Comparison of ENCODE assay signal across 26 cellular contexts in genomic region chr10:49783645-49784044, GRCh38. TPM values are rescaled to one million over a fixed set of nuclear protein-coding genes. Genes with fewer than 3 reads are reported as not detected.
DNase-seq lines count a peak whose midpoint lies in the region; ATAC-seq and TF ChIP-seq lines count a peak whose summit lies in the region.
"Had no signal": no experiment of that assay in that cellular context is flagged by ENCODE, and none has a peak within 500 bp of the region (broad histone marks: within the 10 kb centered on the region; RNA-seq: fewer than 3 reads in every experiment).

No MANE protein-coding gene starts in this region.

- H3K56ac ChIP-seq in H9 (ENCODE audit: insufficient read length, low read depth, low read length): no peak overlapping the region

- H3K18ac ChIP-seq in H9 (ENCODE audit: insufficient read length, low read depth, low read length): no peak overlapping the region

- no peak overlapping the region for H4K5ac ChIP-seq in H9 (ENCODE audit: insufficient read length, low read depth, low read length)

- H3K27me3 ChIP-seq in H9 (ENCODE audit: insufficient read depth, low read length) (no peaks in the 10 kb centered on the region), liver (ENCODE audit: control insufficient read depth in 4 of 4, insufficient read depth in 4 of 4, low read length in 3 of 4) (no peaks in the 10 kb centered on the region)
- H3K27me3 ChIP-seq: body of pancreas, transverse colon had no signal

- H3K23me2 ChIP-seq in H9 (ENCODE audit: insufficient read length, low read depth, low read length, poor library complexity, severe bottlenecking): no peaks in the 10 kb centered on the region

- H3K23ac ChIP-seq in H9 (ENCODE audit: insufficient read length, low read depth, low read length): no peak overlapping the region

- H3K27ac ChIP-seq in H9 (ENCODE audit: insufficient read length, low read depth, low read length) (no peak overlapping the region), VCaP (no peak overlapping the region), liver (ENCODE audit: low read depth in 1 of 2, low read length in 2 of 2) (no peak overlapping the region), substantia nigra (ENCODE audit: low read depth, low read length, poor library complexity, severe bottlenecking) (no peak overlapping the region)
- H3K27ac ChIP-seq: body of pancreas, GM23248, left ventricle myocardium inferior, transverse colon had no signal

- H3K27me3 Mint-ChIP-seq in H9 (ENCODE audit: low read depth): peaks cover 9% of the 10 kb centered on the region; the same call in 1 of the 2 replicates

- H3K4ac ChIP-seq in H9 (ENCODE audit: low read depth, low read length): no peak overlapping the region

- H4K20me1 ChIP-seq in H9 (ENCODE audit: control insufficient read depth, insufficient read depth, insufficient read length): no peaks in the 10 kb centered on the region

- H3K9ac ChIP-seq in H9 (ENCODE audit: extremely low read depth, insufficient read length, low read length) (no peak overlapping the region), liver (ENCODE audit: low read depth in 1 of 2, low read length in 2 of 2) (no peak overlapping the region)
- H3K9ac ChIP-seq: GM23248 had no signal

- no CpG with 5 or more reads among the region's 5 CpGs for WGBS in H9 (ENCODE audit: extremely low coverage, insufficient read length, low lambda C conversion rate)
- WGBS in liver: 47% methylated on average over 5 of the region's 5 CpGs

- H3K4me1 ChIP-seq in H9 (ENCODE audit: insufficient read depth, low read length) (peaks cover 5% of the 10 kb centered on the region; the same call in 1 of the 2 replicates), liver (ENCODE audit: control insufficient read depth in 4 of 4, insufficient read depth in 4 of 4, low read length in 3 of 4) (no peaks in the 10 kb centered on the region)
- H3K4me1 ChIP-seq: body of pancreas, left ventricle myocardium inferior, transverse colon had no signal

- peak; percentile 66 to 79 for TF ChIP-seq RAD21 in liver (IDR thresholded peaks at IDR 0.05)

- H2AK5ac ChIP-seq in H9 (ENCODE audit: insufficient read length, low read length): no peak overlapping the region

- H2BK5ac ChIP-seq in H9 (ENCODE audit: insufficient read length, low read length): no peak overlapping the region

- no peak overlapping the region for H4K8ac ChIP-seq in H9 (replicated peaks; ENCODE audit: insufficient read length, low read depth, low read length)

- no peaks in the 10 kb centered on the region for H3K79me1 ChIP-seq in H9 (ENCODE audit: insufficient read depth, low read depth, low read length, poor library complexity, severe bottlenecking)

- H3K9me3 Mint-ChIP-seq in H9: no peaks in the 10 kb centered on the region
- H3K9me3 Mint-ChIP-seq: activated CD4-positive, alpha-beta T cell treated with anti-CD3 and anti-CD28 coated beads, Interleukin-2, amount 10 ng/mL, durations not matched to agents 7 days and 5 days; activated naive CD8-positive, alpha-beta T cell treated with anti-CD3 and anti-CD28 coated beads, Interleukin-2, amount 50 U/mL, for 24 hours; stimulated activated naive CD8-positive, alpha-beta T cell treated with anti-CD3 and anti-CD28 coated beads, Interleukin-15, Interleukin-2, amounts not matched to agents 100 ng/mL and 50 ng/mL, for 24 hours; T-helper 1 cell treated with Interleukin-12 subunit alpha and Interleukin-12 subunit beta and Interleukin-4 antibody, amounts not matched to agents 30 μg/mL and 1 μg/mL, for 36 hours had no signal

- no peak overlapping the region for H2BK15ac ChIP-seq in H9 (ENCODE audit: low read depth, low read length)

- no peak overlapping the region for H3K4me3 ChIP-seq in liver (ENCODE audit: low read depth in 1 of 3, low read length in 3 of 3)
- H3K4me3 ChIP-seq: body of pancreas, GM23248, left ventricle myocardium inferior, mucosa of descending colon, transverse colon had no signal

- peaks cover 9 to 10% of the 10 kb centered on the region in 2 experiments for H3K4me1 Mint-ChIP-seq in H9
- H3K4me1 Mint-ChIP-seq: activated CD4-positive, alpha-beta T cell treated with anti-CD3 and anti-CD28 coated beads, Interleukin-2, amount 10 ng/mL, durations not matched to agents 7 days and 5 days; activated naive CD8-positive, alpha-beta T cell treated with anti-CD3 and anti-CD28 coated beads, Interleukin-2, amount 50 U/mL, for 24 hours had no signal

- H2BK120ac ChIP-seq in H9 (ENCODE audit: low read depth, low read length, poor library complexity, severe bottlenecking): no peak overlapping the region

- no peak overlapping the region for H2BK20ac ChIP-seq in H9 (ENCODE audit: low read depth, low read length, poor library complexity, severe bottlenecking)

- H3K27ac Mint-ChIP-seq in H9: peak overlapping the region in 1 of 3 experiments; percentile 86; a peak in 2 of 7 replicates
- H3K27ac Mint-ChIP-seq: activated CD4-positive, alpha-beta T cell treated with anti-CD3 and anti-CD28 coated beads, Interleukin-2, amount 10 ng/mL, durations not matched to agents 7 days and 5 days; activated naive CD8-positive, alpha-beta T cell treated with anti-CD3 and anti-CD28 coated beads, Interleukin-2, amount 50 U/mL, for 24 hours; effector memory CD8-positive, alpha-beta T cell; stimulated activated naive CD8-positive, alpha-beta T cell treated with anti-CD3 and anti-CD28 coated beads, Interleukin-15, Interleukin-2, amounts not matched to agents 100 ng/mL and 50 ng/mL, for 24 hours; T-helper 1 cell treated with Interleukin-12 subunit alpha and Interleukin-12 subunit beta and Interleukin-4 antibody, amounts not matched to agents 30 μg/mL and 1 μg/mL, for 36 hours had no signal

- H3K36me3 Mint-ChIP-seq in H9 (ENCODE audit: insufficient read depth in 1 of 3, low read depth in 3 of 3): no peaks in the 10 kb centered on the region; a peak in 1 of 7 replicates

- no peaks in the 10 kb centered on the region for H3K36me3 ChIP-seq in liver (ENCODE audit: control insufficient read depth in 4 of 4, insufficient read depth in 3 of 4, low read depth in 1 of 4, low read length in 3 of 4)
- H3K36me3 ChIP-seq: left ventricle myocardium inferior, transverse colon had no signal

- H3K14ac ChIP-seq in H9 (ENCODE audit: insufficient read depth, low read length): no peak overlapping the region

- no peak overlapping the region for H3K4me2 ChIP-seq in H9 (ENCODE audit: insufficient read depth, insufficient read length, low read length)

- no peak overlapping the region for H3K4me3 Mint-ChIP-seq in H9
- H3K4me3 Mint-ChIP-seq: activated CD4-positive, alpha-beta T cell treated with anti-CD3 and anti-CD28 coated beads, Interleukin-2, amount 10 ng/mL, durations not matched to agents 7 days and 5 days; activated naive CD8-positive, alpha-beta T cell treated with anti-CD3 and anti-CD28 coated beads, Interleukin-2, amount 50 U/mL, for 24 hours; effector memory CD8-positive, alpha-beta T cell; stimulated activated naive CD8-positive, alpha-beta T cell treated with anti-CD3 and anti-CD28 coated beads, Interleukin-15, Interleukin-2, amounts not matched to agents 100 ng/mL and 50 ng/mL, for 24 hours; T-helper 1 cell treated with Interleukin-12 subunit alpha and Interleukin-12 subunit beta and Interleukin-4 antibody, amounts not matched to agents 30 μg/mL and 1 μg/mL, for 36 hours had no signal

- DNase-seq in D341Med (ENCODE audit: low spot score): peak; percentile 46
- no peak for DNase-seq in H9
- DNase-seq in left cardiac atrium: no peak
- DNase-seq in substantia nigra (lab: John Stamatoyannopoulos, UW): no peak
- DNase-seq: activated CD4-positive, alpha-beta T cell treated with anti-CD3 and anti-CD28 coated beads, Interleukin-2, amount 10 ng/mL, durations not matched to agents 7 days and 5 days; activated effector memory CD4-positive, alpha-beta T cell treated with Interleukin-2 at 50 U/mL for 16 hours; activated naive CD8-positive, alpha-beta T cell treated with anti-CD3 and anti-CD28 coated beads, Interleukin-2, amount 50 U/mL, for 24 hours; body of pancreas; Calu3; effector memory CD8-positive, alpha-beta T cell; GDM1; GM23248; left ventricle myocardium inferior; mucosa of descending colon; NCI-H1092 treated with DMSO at 0.1 percent for 48 hours; NCI-H2171; OCI-M1; SHP77 treated with DMSO at 0.1 percent for 48 hours; small intestine; stimulated activated CD4-positive, alpha-beta T cell treated with anti-CD3 and anti-CD28 coated beads, Interleukin-2, amount 100 ng/mL, for 48 hours; transverse colon had no signal

- H4K91ac ChIP-seq in H9 (ENCODE audit: insufficient read length, low read depth, low read length): no peak overlapping the region

- no peak for ATAC-seq in left cardiac atrium
- no peak for ATAC-seq in GM21723 (IDR thresholded peaks at IDR 0.05; ENCODE audit: unreplicated experiment)
- ATAC-seq: activated naive CD8-positive, alpha-beta T cell treated with anti-CD3 and anti-CD28 coated beads, Interleukin-2, amount 50 U/mL, for 24 hours; body of pancreas; effector memory CD8-positive, alpha-beta T cell; mucosa of descending colon had no signal

- H2AFZ ChIP-seq in H9 (ENCODE audit: low read length): no peak overlapping the region
- H2AFZ ChIP-seq: GM23248 had no signal

- no peak overlapping the region for H3T11ph ChIP-seq in H9 (ENCODE audit: low read length)

- H3K9me3 ChIP-seq in H9 (ENCODE audit: control insufficient read depth, low read depth, low read length): no peaks in the 10 kb centered on the region
- H3K9me3 ChIP-seq in liver (ENCODE audit: control insufficient read depth in 4 of 4, low read length in 3 of 4): no peaks in the 10 kb centered on the region
- H3K9me3 ChIP-seq: body of pancreas, left ventricle myocardium inferior, mucosa of descending colon, transverse colon had no signal

- no peak overlapping the region for H2BK12ac ChIP-seq in H9 (ENCODE audit: insufficient read length, low read depth, low read length)

- TF ChIP-seq CTCF in H9 (conservative IDR thresholded peaks at IDR 0.05): peak; percentile 33; the same call in 2 of the 3 replicates
- peak; percentile 26; the same call in 1 of the 2 replicates for TF ChIP-seq CTCF in VCaP (conservative IDR thresholded peaks at IDR 0.05)
- TF ChIP-seq CTCF in liver (IDR thresholded peaks at IDR 0.05; ENCODE audit: low read depth, low read length, missing input control): no peak

- H3K79me2 ChIP-seq in H9 (ENCODE audit: insufficient read depth, low read length): no peaks in the 10 kb centered on the region

- intact Hi-C loops in left cardiac atrium (cut with DNase I): loop anchor here in 1 of 2 donors (10.0 kb wide), 1 partner anchor 189 kb away; no protein-coding TSS in a partner anchor

RNA-seq across cellular contexts. Expression of gene OGDHL, which starts 21.5 kb away (rescaled TPM):
- total RNA-seq in H9 (2021) (21.9 and 22.6 TPM in 2 replicates), liver (10 to 100 TPM in 1 of 2 donors, 1 to 10 TPM in 1; 5.2 to 67.9 TPM), left cardiac atrium (1 to 10 TPM; 3.4 to 4.2 TPM)
- polyA plus RNA-seq in liver: 10 to 100 TPM; 41.2 to 58.3 TPM
- total RNA-seq: activated CD4-positive, alpha-beta T cell treated with anti-CD3 and anti-CD28 coated beads, Interleukin-2, amount 10 ng/mL, durations not matched to agents 7 days and 5 days; GM23248 had no signal
- polyA plus RNA-seq: GM23248 had no signal
